Comparison of ENCODE assay signal across 10 cellular contexts in the genomic region with DNA sequence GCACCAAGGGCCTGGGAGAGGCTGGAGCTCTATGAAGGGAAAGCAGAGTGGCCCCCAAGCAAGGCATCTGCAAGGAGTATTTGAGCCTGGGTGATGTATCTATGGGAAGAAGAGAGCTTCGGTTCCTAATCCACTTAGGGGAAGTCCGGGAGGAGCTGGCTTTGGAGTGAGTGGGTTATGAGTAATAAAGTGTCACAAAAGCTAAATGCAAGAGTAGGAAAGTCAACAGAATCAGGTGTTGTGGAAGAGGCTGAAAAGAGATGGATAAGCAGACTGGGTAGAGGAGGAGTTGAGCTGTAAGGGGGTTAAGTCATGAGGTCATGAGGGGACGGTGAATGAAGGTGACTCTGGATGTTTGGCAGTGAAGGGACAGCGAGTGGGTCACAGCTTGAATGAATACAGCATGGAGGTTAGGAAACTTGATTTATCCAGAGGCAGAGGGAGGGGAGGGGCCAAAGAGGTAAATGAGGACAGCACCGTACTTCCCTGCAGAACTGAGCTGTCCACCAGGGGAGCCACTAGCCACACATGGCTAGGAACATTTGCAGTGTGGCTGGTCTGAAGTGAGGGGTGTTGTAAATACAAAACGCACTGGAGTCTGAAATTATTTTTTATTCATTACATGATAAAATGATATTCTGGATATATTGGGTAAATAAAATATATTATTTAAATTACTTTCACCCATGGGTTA.
DNase-seq lines count a peak whose midpoint lies in the region; ATAC-seq, FAIRE-seq and TF ChIP-seq lines count a peak whose summit lies in the region.
"Had no signal": no experiment of that assay in that cellular context is flagged by ENCODE, and none has a peak within 500 bp of the region (broad histone marks: within the 10 kb centered on the region; RNA-seq: fewer than 3 reads in every experiment).

No MANE protein-coding gene starts in this region.

- no peaks in the 10 kb centered on the region; the same call in 1 of the 2 replicates for H3K23me2 ChIP-seq in H1 (ENCODE audit: low read depth, low read length)

- H4K20me1 ChIP-seq in H1 (replicated peaks in 1 of 2; ENCODE audit: control insufficient read depth in 1 of 2, insufficient read depth in 2 of 2, low read length in 2 of 2) = no peaks in the 10 kb centered on the region
- no peaks in the 10 kb centered on the region for H4K20me1 ChIP-seq in neural progenitor cell (ENCODE audit: low read depth)

- no peak overlapping the region for H4K91ac ChIP-seq in H1 (replicated peaks; ENCODE audit: insufficient read length, low read length)

- no peak overlapping the region for H2BK5ac ChIP-seq in H1 (ENCODE audit: low read depth, low read length)

- H2BK120ac ChIP-seq in H1 (replicated peaks; ENCODE audit: low read depth, low read length) = no peak overlapping the region

- H3K56ac ChIP-seq in H1 (replicated peaks; ENCODE audit: insufficient read length, low read depth, low read length) = no peak overlapping the region

- 52% methylated on average over 6 of the region's 6 CpGs; no CpG with 5 or more reads in 1 of the 2 experiments for WGBS in H1 (ENCODE audit: extremely low coverage in 1 of 2, insufficient coverage in 1 of 2, insufficient read length in 1 of 2, insufficient replicate concordance in 2 of 2, low coverage in 1 of 2, low lambda C conversion rate in 2 of 2, missing lambda C conversion rate in 1 of 2), 2 experiments

- no peaks in the 10 kb centered on the region for H3K36me3 Mint-ChIP-seq in neural progenitor cell

- H3K18ac ChIP-seq in H1 (ENCODE audit: extremely low read depth, low read length) = no peak overlapping the region

- no peak overlapping the region for H2BK20ac ChIP-seq in H1 (ENCODE audit: low read length)

- DNase-seq in EH (ENCODE audit: low read depth) = peak; percentile 25
- DNase-seq in NCI-H2029 (lab: John Stamatoyannopoulos, UW) = peak; percentile 32
- DNase-seq in H1 (ENCODE audit: low read depth in 1 of 2, low spot score in 2 of 2) = peak in 1 of 2 experiments; percentile 25
- DNase-seq in neural progenitor cell (ENCODE audit: low spot score) = peak; percentile 71
- no peak for DNase-seq in activated CD4-positive, alpha-beta T cell treated with anti-CD3 and anti-CD28 coated beads, Interleukin-2, amount 50 U/mL, for 1 hour
- DNase-seq in foreskin melanocyte = no peak

- CTCF ChIA-PET in H1 (lab: Charles Lee; ENCODE audit: partially characterized antibody) = interaction anchor here (0.8 to 5.3 kb wide), 42 partner anchors 8 to 195 kb away, joined by 3 to 60 read pairs (median 6); a partner anchor contains a TSS

- TF ChIP-seq EP300 in H1 (IDR thresholded peaks at IDR 0.05; ENCODE audit: borderline replicate concordance in 1 of 2, low read depth in 2 of 2, low read length in 2 of 2) = no peak

- H3K23ac ChIP-seq in H1 (ENCODE audit: insufficient read length) = no peak overlapping the region

- H3K4me1 Mint-ChIP-seq in neural progenitor cell = no peaks in the 10 kb centered on the region

- H3K4me3 ChIP-seq in H1 (ENCODE audit: extremely low read depth in 1 of 4, insufficient read depth in 2 of 4, low read depth in 3 of 4, low read length in 4 of 4) (no peak overlapping the region), neural progenitor cell (no peak overlapping the region)

- H4K5ac ChIP-seq in H1 (ENCODE audit: insufficient read length, low read depth, low read length) = no peak overlapping the region

- no peak for TF ChIP-seq POLR2A in H1 (IDR thresholded peaks at IDR 0.05; ENCODE audit: control extremely low read depth in 1 of 2, low read depth in 2 of 2, low read length in 2 of 2)

- H3K27me3 Mint-ChIP-seq in neural progenitor cell (ENCODE audit: insufficient read depth, low read depth) = no peaks in the 10 kb centered on the region

- no peaks in the 10 kb centered on the region for H3F3A ChIP-seq in neural progenitor cell (ENCODE audit: low read depth)

- FAIRE-seq in H1 (lab: Jason Lieb, UNC) = peak; percentile 97
- FAIRE-seq: GM19239 had no signal

- H2AFZ ChIP-seq in H1 (ENCODE audit: low read length) = peak overlapping the region; percentile 92; the same call in 1 of the 2 replicates
- peak overlapping the region; percentile 66 for H2AFZ ChIP-seq in neural progenitor cell (replicated peaks)

- no peaks in the 10 kb centered on the region for H3K36me3 ChIP-seq in H1 (ENCODE audit: control insufficient read depth in 2 of 4, insufficient read depth in 4 of 4, low read length in 3 of 4)
- no peaks in the 10 kb centered on the region for H3K36me3 ChIP-seq in neural progenitor cell

- peak; percentile 74 to 96 (median 90) for TF ChIP-seq CTCF in H1 (IDR thresholded peaks at IDR 0.05; ENCODE audit: control extremely low read depth in 1 of 3, insufficient read depth in 1 of 3, low read depth in 1 of 3, low read length in 3 of 3)
- TF ChIP-seq CTCF in neural progenitor cell (IDR thresholded peaks at IDR 0.05) = peak; percentile 68

- H3K4me2 ChIP-seq in H1 (ENCODE audit: insufficient read depth in 1 of 2, low read depth in 2 of 2, low read length in 2 of 2) (no peak overlapping the region), neural progenitor cell (no peak overlapping the region)

- H3K9me3 Mint-ChIP-seq in neural progenitor cell = no peaks in the 10 kb centered on the region
- H3K9me3 Mint-ChIP-seq: T-helper 1 cell treated with Interleukin-12 subunit alpha and Interleukin-12 subunit beta and Interleukin-4 antibody, amounts not matched to agents 30 μg/mL and 1 μg/mL, for 36 hours had no signal

- H3K4me1 ChIP-seq in H1 (replicated peaks in 1 of 4; ENCODE audit: control insufficient read depth in 3 of 4, insufficient read depth in 4 of 4, low read length in 3 of 4) (peaks cover 0 to 2% (median 0%) of the 10 kb centered on the region in 4 experiments; a peak in 1 of 7 replicates), neural progenitor cell (no peaks in the 10 kb centered on the region)

- H3K9me3 ChIP-seq in H1 (ENCODE audit: insufficient read depth in 2 of 2, low read depth in 1 of 2, low read length in 1 of 2) (0 out of 4 replicates have a peak, but pooled peaks cover 0 to 6% of the 10 kb centered on the region in 2 experiments), neural progenitor cell (ENCODE audit: low read depth) (no peaks in the 10 kb centered on the region)

- no peak overlapping the region for H3K4ac ChIP-seq in H1 (replicated peaks; ENCODE audit: insufficient read length, low read depth, low read length)

- H2AK5ac ChIP-seq in H1 (ENCODE audit: low read depth, low read length) = no peak overlapping the region

- ATAC-seq in HG03442 (IDR thresholded peaks at IDR 0.05; ENCODE audit: unreplicated experiment) = no peak
- no peak for ATAC-seq in GM19023 (IDR thresholded peaks at IDR 0.05; ENCODE audit: unreplicated experiment)

- H3K27ac Mint-ChIP-seq in neural progenitor cell = no peak overlapping the region
- H3K27ac Mint-ChIP-seq: T-helper 1 cell treated with Interleukin-12 subunit alpha and Interleukin-12 subunit beta and Interleukin-4 antibody, amounts not matched to agents 30 μg/mL and 1 μg/mL, for 36 hours had no signal

- H3K79me2 ChIP-seq in H1 (ENCODE audit: control insufficient read depth in 1 of 2, insufficient read depth in 2 of 2, low read length in 2 of 2) (no peaks in the 10 kb centered on the region), neural progenitor cell (ENCODE audit: low read depth) (no peaks in the 10 kb centered on the region)

- no peak overlapping the region for H3K14ac ChIP-seq in H1 (ENCODE audit: insufficient read length)

- no peaks in the 10 kb centered on the region for H3K79me1 ChIP-seq in H1 (ENCODE audit: low read depth, low read length)

- POLR2A ChIA-PET in H1 (lab: Charles Lee; ENCODE audit: partially characterized antibody) = interaction anchor here (1.1 to 1.9 kb wide), 2 partner anchors 10 to 12 kb away, joined by 3 to 4 read pairs; no protein-coding TSS in a partner anchor

- TF ChIP-seq RAD21 in H1 (IDR thresholded peaks at IDR 0.05 in 1 of 2, conservative IDR thresholded peaks at IDR 0.05 in 1 of 2; ENCODE audit: low read depth in 2 of 2, low read length in 2 of 2) = peak; percentile 65 to 72

- H3K4me3 Mint-ChIP-seq in neural progenitor cell = no peak overlapping the region
- H3K4me3 Mint-ChIP-seq: T-helper 1 cell treated with Interleukin-12 subunit alpha and Interleukin-12 subunit beta and Interleukin-4 antibody, amounts not matched to agents 30 μg/mL and 1 μg/mL, for 36 hours had no signal

- H3K27ac ChIP-seq in H1 (ENCODE audit: low read depth, low read length) (no peak overlapping the region), neural progenitor cell (no peak overlapping the region)

- no peaks in the 10 kb centered on the region for H3K27me3 ChIP-seq in H1 (replicated peaks in 1 of 4; ENCODE audit: control insufficient read depth in 3 of 4, extremely low read depth in 1 of 4, insufficient read depth in 3 of 4, low read length in 3 of 4)
- H3K27me3 ChIP-seq in neural progenitor cell = no peaks in the 10 kb centered on the region

- peak overlapping the region; percentile 61; the same call in 1 of the 2 replicates for H2BK15ac ChIP-seq in H1 (ENCODE audit: low read length)

- no peak overlapping the region for H4K8ac ChIP-seq in H1 (ENCODE audit: extremely low read depth, insufficient read depth, low read length)

- H3K9ac ChIP-seq in H1 (replicated peaks in 1 of 4; ENCODE audit: extremely low read depth in 1 of 4, low read depth in 3 of 4, low read length in 3 of 4) (no peak overlapping the region), neural progenitor cell (no peak overlapping the region)

- peak overlapping the region; percentile 75; the same call in 1 of the 2 replicates for H2BK12ac ChIP-seq in H1 (ENCODE audit: low read depth, low read length)

TF ChIP-seq in H1, 55 proteins besides CTCF, POLR2A, EP300 and RAD21:
- no peak for TF ChIP-seq BCL11A (IDR thresholded peaks at IDR 0.05; ENCODE audit: low read depth in 2 of 2, low read length in 2 of 2)
- TF ChIP-seq, protein P1, sequence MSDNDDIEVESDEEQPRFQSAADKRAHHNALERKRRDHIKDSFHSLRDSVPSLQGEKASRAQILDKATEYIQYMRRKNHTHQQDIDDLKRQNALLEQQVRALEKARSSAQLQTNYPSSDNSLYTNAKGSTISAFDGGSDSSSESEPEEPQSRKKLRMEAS (IDR thresholded peaks at IDR 0.05) = peak; percentile 57
TF ChIP-seq in H1: peak in this region for 1.

Comparison
In these comparisons a context has a peak if more than half of its experiments do, and no peak if none do; other contexts are left out.
1. DNase-seq: peak in EH (single experiment), NCI-H2029 (single experiment) and neural progenitor cell (single experiment); none in activated CD4-positive, alpha-beta T cell treated with anti-CD3 and anti-CD28 coated beads, Interleukin-2, amount 50 U/mL, for 1 hour (single experiment) and foreskin melanocyte (single experiment).